ENCODE assay signal across 8 cellular contexts in genomic region chr1:155000725-155001437, GRCh38. TPM values are rescaled to one million over a fixed set of nuclear protein-coding genes. Genes with fewer than 3 reads are reported as not detected.
DNase-seq lines count a peak whose midpoint lies in the region; ATAC-seq, FAIRE-seq and TF ChIP-seq lines count a peak whose summit lies in the region.

No MANE protein-coding gene starts in this region.

- peak overlapping the region; percentile 86 for H3K4me3 Mint-ChIP-seq in activated naive CD8-positive, alpha-beta T cell treated with anti-CD3 and anti-CD28 coated beads, Interleukin-2, amount 50 U/mL, for 24 hours

- H3K9me3 Mint-ChIP-seq in activated naive CD8-positive, alpha-beta T cell treated with anti-CD3 and anti-CD28 coated beads, Interleukin-2, amount 50 U/mL, for 24 hours = no peaks in the 10 kb centered on the region

- H3K27me3 ChIP-seq in pancreas (no peaks in the 10 kb centered on the region), tibial artery (no peaks in the 10 kb centered on the region)

- peak; percentile 35 for ATAC-seq in HG02571 (IDR thresholded peaks at IDR 0.05; ENCODE audit: unreplicated experiment)
- peak; percentile 45 for ATAC-seq in activated naive CD8-positive, alpha-beta T cell treated with anti-CD3 and anti-CD28 coated beads, Interleukin-2, amount 50 U/mL, for 24 hours
- ATAC-seq in Right ventricle myocardium superior (ENCODE audit: poor library complexity) = peak; percentile 64
- ATAC-seq in pancreas = peak; percentile 65 to 76 (median 72)

- H3K27ac ChIP-seq in pancreas (peak overlapping the region; percentile 95 to 98 (median 97)), tibial artery (peak overlapping the region; percentile 95 to 96)

- intact Hi-C loops in Right ventricle myocardium superior (cut with DNase I) = no loop called here
- intact Hi-C loops in pancreas (cut with DNase I) = no loop called here
- intact Hi-C loops in tibial artery (cut with DNase I; ENCODE audit: low total_unique reads) = loop anchor here (1.0 kb wide), 1 partner anchor 27 kb away; the partner anchor contains the start of gene CKS1B

- H3K27ac Mint-ChIP-seq in activated naive CD8-positive, alpha-beta T cell treated with anti-CD3 and anti-CD28 coated beads, Interleukin-2, amount 50 U/mL, for 24 hours = peak overlapping the region; percentile 86

- peak overlapping the region; percentile 58 to 87 (median 68) for H3K4me3 ChIP-seq in pancreas
- H3K4me3 ChIP-seq in tibial artery = peak overlapping the region; percentile 87 to 96

- peaks cover 53% of the 10 kb centered on the region for H3K4me1 Mint-ChIP-seq in activated naive CD8-positive, alpha-beta T cell treated with anti-CD3 and anti-CD28 coated beads, Interleukin-2, amount 50 U/mL, for 24 hours

- no peak for FAIRE-seq in pancreas (lab: Jason Lieb, UNC)

- no peaks in the 10 kb centered on the region for H3K9me3 ChIP-seq in pancreas
- no peaks in the 10 kb centered on the region for H3K9me3 ChIP-seq in tibial artery

- TF ChIP-seq CTCF in pancreas (IDR thresholded peaks at IDR 0.05) (no peak), tibial artery (IDR thresholded peaks at IDR 0.05) (peak in 1 of 2 experiments; percentile 27)

- peak; percentile 89 for DNase-seq in GM03348 (ENCODE audit: low spot score)
- DNase-seq in NCI-H1417 (lab: John Stamatoyannopoulos, UW) = peak; percentile 95 to 99 (median 96)
- DNase-seq in T follicular helper cell (ENCODE audit: low read depth) = peak; percentile 72
- DNase-seq in activated naive CD8-positive, alpha-beta T cell treated with anti-CD3 and anti-CD28 coated beads, Interleukin-2, amount 50 U/mL, for 24 hours = peak; percentile 89
- DNase-seq in Right ventricle myocardium superior = peak; percentile 91
- DNase-seq in pancreas = peak; percentile 98 to 100 (median 99)
- peak; percentile 82 to 95 for DNase-seq in tibial artery

- H3K4me1 ChIP-seq in pancreas (peaks cover 4 to 29% (median 8%) of the 10 kb centered on the region in 3 donors), tibial artery (peaks cover 0 to 39% (median 37%) of the 10 kb centered on the region in 4 donors)

- no peaks in the 10 kb centered on the region for H3K27me3 Mint-ChIP-seq in activated naive CD8-positive, alpha-beta T cell treated with anti-CD3 and anti-CD28 coated beads, Interleukin-2, amount 50 U/mL, for 24 hours

- no peaks in the 10 kb centered on the region for H3K36me3 Mint-ChIP-seq in activated naive CD8-positive, alpha-beta T cell treated with anti-CD3 and anti-CD28 coated beads, Interleukin-2, amount 50 U/mL, for 24 hours (ENCODE audit: low read depth)

- H3K36me3 ChIP-seq in pancreas (no peaks in the 10 kb centered on the region), tibial artery (no peaks in the 10 kb centered on the region)

- WGBS in pancreas, 2 donors = 0% methylated on average over 39 to 44 of the region's 44 CpGs

RNA-seq across cellular contexts. Expression of gene ZBTB7B, which starts 1.7 kb away (rescaled TPM):
- total RNA-seq in Right ventricle myocardium superior = 44.1 TPM
- total RNA-seq in pancreas = 10 to 100 TPM; 24.5 to 38.4 (median 37.2) TPM
- polyA plus RNA-seq in pancreas = 10 to 100 TPM; 19.8 to 31.8 TPM

RNA-seq across cellular contexts. Expression of gene LENEP, which starts 7.5 kb away (rescaled TPM):
- total RNA-seq in Right ventricle myocardium superior (not detected), pancreas (under 1 TPM in 1 of 6 donors, not detected in 5; 0.29 TPM)
- not detected for polyA plus RNA-seq in pancreas

RNA-seq across cellular contexts. Expression of gene FLAD1, which starts 17.7 kb away (rescaled TPM):
- total RNA-seq in Right ventricle myocardium superior = 34.7 TPM
- total RNA-seq in pancreas = 10 to 100 TPM in 4 of 6 donors, 1 to 10 TPM in 2; 8.3 to 14.1 (median 11.9) TPM
- polyA plus RNA-seq in pancreas = 10 to 100 TPM; 22.6 to 28.6 TPM

RNA-seq across cellular contexts. Expression of gene CKS1B, which starts 26.4 kb away (rescaled TPM):
- total RNA-seq in Right ventricle myocardium superior (15.5 TPM), pancreas (10 to 100 TPM in 3 of 6 donors, 1 to 10 TPM in 3; 6.7 to 12.0 (median 10.2) TPM)
- polyA plus RNA-seq in pancreas = 10 to 100 TPM in 1 of 2 donors, 1 to 10 TPM in 1; 6.7 to 19.5 TPM

RNA-seq across cellular contexts. Expression of gene SHC1, which starts 30.3 kb away (rescaled TPM):
- total RNA-seq in Right ventricle myocardium superior = 52.7 TPM
- 10 to 100 TPM; 32.3 to 53.4 (median 40.7) TPM for total RNA-seq in pancreas
- polyA plus RNA-seq in pancreas = 10 to 100 TPM; 37.4 to 47.6 TPM

Comparison
In these comparisons a context has a peak if more than half of its experiments do, and no peak if none do; other contexts are left out.
1. Peak in every context shown above with its lines: DNase-seq, ATAC-seq, H3K4me3 ChIP-seq and H3K27ac ChIP-seq.